In genomic region chr22:37732699-37733607, GRCh38 we compare ENCODE assay signal across 3 cellular contexts.
A peak's percentile ranks its signal among the peaks of the same experiment; 100 is the strongest.
TF ChIP-seq lines count a peak whose summit lies in the region.

No MANE protein-coding gene starts in this region.

TF ChIP-seq in A549, 52 proteins besides CTCF, POLR2A, EP300 and RAD21:
- TF ChIP-seq ZC3H11A (IDR thresholded peaks at IDR 0.05), result no peak
- no peak for TF ChIP-seq POLR2AphosphoS2 (conservative IDR thresholded peaks at IDR 0.05; ENCODE audit: low read length)
- TF ChIP-seq PBX3 (IDR thresholded peaks at IDR 0.05), result no peak
- TF ChIP-seq BHLHE40 (IDR thresholded peaks at IDR 0.05; ENCODE audit: low read depth, low read length), result no peak
- TF ChIP-seq TFCP2L1 (CRISPR knock-in tag; IDR thresholded peaks at IDR 0.05), result no peak
- no peak for TF ChIP-seq KDM5A (IDR thresholded peaks at IDR 0.05)
- TF ChIP-seq ZFP36 (IDR thresholded peaks at IDR 0.05; ENCODE audit: borderline replicate concordance, partially characterized antibody), result no peak
- TF ChIP-seq CBX2 (IDR thresholded peaks at IDR 0.05; ENCODE audit: borderline replicate concordance, low read depth), result no peak
- TF ChIP-seq ZSCAN20 (CRISPR knock-in tag; IDR thresholded peaks at IDR 0.05), result no peak
- TF ChIP-seq NR3C1 (IDR thresholded peaks at IDR 0.05), result no peak

TF ChIP-seq in HEK293, 187 proteins besides CTCF, POLR2A, EP300 and RAD21:
- no peak for TF ChIP-seq YY1 (tag by site-specific recombination; IDR thresholded peaks at IDR 0.05)
- peak; percentile 61 for TF ChIP-seq ZNF664 (tag by site-specific recombination; IDR thresholded peaks at IDR 0.05)

TF ChIP-seq in HepG2, 621 proteins besides CTCF, POLR2A, EP300 and RAD21 (continues in another document):
- 0 out of 2 replicates have a peak, but pooled peaks have one; percentile 14 for TF ChIP-seq ZNF234 (CRISPR knock-in tag; conservative IDR thresholded peaks at IDR 0.05)
- TF ChIP-seq KDM2A (CRISPR knock-in tag; IDR thresholded peaks at IDR 0.05; ENCODE audit: borderline replicate concordance, low read depth), result peak; percentile 31; the same call in 1 of the 2 replicates
- no peak for TF ChIP-seq HNF1A (IDR thresholded peaks at IDR 0.05; ENCODE audit: low read depth)
- TF ChIP-seq HNF1A (CRISPR knock-in tag; IDR thresholded peaks at IDR 0.05; ENCODE audit: borderline replicate concordance), result 0 out of 2 replicates have a peak, but pooled peaks have one; percentile 7
- TF ChIP-seq ZFY (CRISPR knock-in tag; IDR thresholded peaks at IDR 0.05), result 0 out of 2 replicates have a peak, but pooled peaks have one; percentile 34
- no peak for TF ChIP-seq EHMT2 (IDR thresholded peaks at IDR 0.05; ENCODE audit: borderline replicate concordance, low read depth, low read length)
- no peak for TF ChIP-seq JDP2 (CRISPR knock-in tag; IDR thresholded peaks at IDR 0.05; ENCODE audit: borderline replicate concordance)
- TF ChIP-seq PATZ1 (CRISPR knock-in tag; IDR thresholded peaks at IDR 0.05), result peak; percentile 9; the same call in 1 of the 2 replicates
- 0 out of 2 replicates have a peak, but pooled peaks have one; percentile 36 for TF ChIP-seq ZNF263 (CRISPR knock-in tag; IDR thresholded peaks at IDR 0.05)
- 0 out of 2 replicates have a peak, but pooled peaks have one; percentile 9 for TF ChIP-seq HNF4G (IDR thresholded peaks at IDR 0.05; ENCODE audit: borderline replicate concordance, low read depth, low read length)
- no peak for TF ChIP-seq HNF4G (CRISPR knock-in tag; IDR thresholded peaks at IDR 0.05; ENCODE audit: borderline replicate concordance, low read depth)
- TF ChIP-seq ZBTB42 (CRISPR knock-in tag; IDR thresholded peaks at IDR 0.05), result 0 out of 2 replicates have a peak, but pooled peaks have one; percentile 32
- TF ChIP-seq TIGD3 (CRISPR knock-in tag; IDR thresholded peaks at IDR 0.05; ENCODE audit: borderline replicate concordance), result 0 out of 2 replicates have a peak, but pooled peaks have one; percentile 28
- no peak for TF ChIP-seq SMC3 (IDR thresholded peaks at IDR 0.05; ENCODE audit: low read length)
- TF ChIP-seq TFAP4 (IDR thresholded peaks at IDR 0.05; ENCODE audit: borderline replicate concordance, low read depth), result peak; percentile 78; the same call in 1 of the 2 replicates
- 0 out of 2 replicates have a peak, but pooled peaks have one; percentile 43 for TF ChIP-seq MTA1 (CRISPR knock-in tag; IDR thresholded peaks at IDR 0.05; ENCODE audit: borderline replicate concordance)
- peak; percentile 46 for TF ChIP-seq ZBTB38 (CRISPR knock-in tag; IDR thresholded peaks at IDR 0.05)
- TF ChIP-seq ZNF101 (CRISPR knock-in tag; IDR thresholded peaks at IDR 0.05; ENCODE audit: borderline replicate concordance, low read depth), result no peak
- 0 out of 2 replicates have a peak, but pooled peaks have one; percentile 41 for TF ChIP-seq ZNF292 (CRISPR knock-in tag; IDR thresholded peaks at IDR 0.05; ENCODE audit: borderline replicate concordance, low read depth)
- peak; percentile 33; the same call in 1 of the 2 replicates for TF ChIP-seq ZNF574 (CRISPR knock-in tag; IDR thresholded peaks at IDR 0.05)
- no peak for TF ChIP-seq NFE2L1 (CRISPR knock-in tag; IDR thresholded peaks at IDR 0.05; ENCODE audit: borderline replicate concordance)
- TF ChIP-seq ZIK1 (CRISPR knock-in tag; IDR thresholded peaks at IDR 0.05; ENCODE audit: borderline replicate concordance, low read depth), result 0 out of 2 replicates have a peak, but pooled peaks have one; percentile 12
- TF ChIP-seq ZBTB4 (CRISPR knock-in tag; IDR thresholded peaks at IDR 0.05; ENCODE audit: borderline replicate concordance), result no peak
- no peak for TF ChIP-seq ZBTB44 (CRISPR knock-in tag; IDR thresholded peaks at IDR 0.05)
- TF ChIP-seq SPEN (CRISPR knock-in tag; IDR thresholded peaks at IDR 0.05; ENCODE audit: low read depth), result 0 out of 2 replicates have a peak, but pooled peaks have one; percentile 23
- no peak for TF ChIP-seq TEAD2 (CRISPR knock-in tag; IDR thresholded peaks at IDR 0.05)
- TF ChIP-seq UBTF (CRISPR knock-in tag; IDR thresholded peaks at IDR 0.05), result peak; percentile 2; the same call in 1 of the 2 replicates
- TF ChIP-seq SRSF1 (optimal IDR thresholded peaks at IDR 0.05; ENCODE audit: low read depth, low read length), result peak; percentile 44
- TF ChIP-seq NFKB2 (CRISPR knock-in tag; IDR thresholded peaks at IDR 0.05; ENCODE audit: borderline replicate concordance), result 0 out of 2 replicates have a peak, but pooled peaks have one; percentile 35
- TF ChIP-seq TAF1 (CRISPR knock-in tag; IDR thresholded peaks at IDR 0.05), result peak; percentile 6; the same call in 1 of the 2 replicates
- no peak for TF ChIP-seq PLRG1 (conservative IDR thresholded peaks at IDR 0.05)
- peak; percentile 1; the same call in 1 of the 2 replicates for TF ChIP-seq SALL1 (CRISPR knock-in tag; IDR thresholded peaks at IDR 0.05)
- TF ChIP-seq RARG (CRISPR knock-in tag; IDR thresholded peaks at IDR 0.05; ENCODE audit: low read depth), result no peak
- no peak for TF ChIP-seq HNRNPL (IDR thresholded peaks at IDR 0.05; ENCODE audit: low read depth, low read length)
- peak; percentile 96 for TF ChIP-seq ZNF629 (CRISPR knock-in tag; conservative IDR thresholded peaks at IDR 0.05)
